19 cellular contexts compared by ENCODE assay signal in genomic region chr21:19461481-19462205, GRCh38.
DNase-seq lines count a peak whose midpoint lies in the region; TF ChIP-seq lines count a peak whose summit lies in the region.
"Had no signal": no experiment of that assay in that cellular context is flagged by ENCODE, and none has a peak within 500 bp of the region (broad histone marks: within the 10 kb centered on the region; RNA-seq: fewer than 3 reads in every experiment).

No MANE protein-coding gene starts in this region.

- H3K4me1 ChIP-seq in OCI-LY3 (ENCODE audit: low read length) (peaks cover 15% of the 10 kb centered on the region), prostate gland (replicated peaks) (no peaks in the 10 kb centered on the region)

- peak overlapping the region; percentile 70; the same call in 1 of the 2 replicates for H2AFZ ChIP-seq in OCI-LY3 (ENCODE audit: low read depth, low read length)

- H3K4me3 ChIP-seq in OCI-LY3 (ENCODE audit: low read length) (no peak overlapping the region), choroid plexus epithelial cell (ENCODE audit: low read depth, low read length) (no peak overlapping the region), prostate gland (no peak overlapping the region)

- H4K20me1 ChIP-seq in OCI-LY3 (ENCODE audit: insufficient read depth, low read length) = no peaks in the 10 kb centered on the region

- no peak for TF ChIP-seq CTCF in OCI-LY3 (IDR thresholded peaks at IDR 0.05; ENCODE audit: low read depth, low read length)
- no peak for TF ChIP-seq CTCF in choroid plexus epithelial cell (conservative IDR thresholded peaks at IDR 0.05; ENCODE audit: low read depth, low read length)
- TF ChIP-seq CTCF in mesothelial cell of epicardium (IDR thresholded peaks at IDR 0.05; ENCODE audit: unreplicated experiment) = no peak
- no peak for TF ChIP-seq CTCF in prostate gland (IDR thresholded peaks at IDR 0.05)

- H3K4me3 Mint-ChIP-seq in mesothelial cell of epicardium = no peak overlapping the region
- H3K4me3 Mint-ChIP-seq: CD8-positive, alpha-beta memory T cell had no signal

- peaks cover 20% of the 10 kb centered on the region for H3K4me1 Mint-ChIP-seq in mesothelial cell of epicardium
- H3K4me1 Mint-ChIP-seq: CD8-positive, alpha-beta memory T cell had no signal

- no peaks in the 10 kb centered on the region for H3K36me3 Mint-ChIP-seq in mesothelial cell of epicardium
- H3K36me3 Mint-ChIP-seq: CD8-positive, alpha-beta memory T cell had no signal

- peak overlapping the region; percentile 9; the same call in 1 of the 2 replicates for H3K4me2 ChIP-seq in OCI-LY3 (ENCODE audit: low read length)

- no peaks in the 10 kb centered on the region for H3K9me3 ChIP-seq in OCI-LY3 (ENCODE audit: insufficient read depth, low read length)
- H3K9me3 ChIP-seq in prostate gland = no peaks in the 10 kb centered on the region

- H3K27me3 ChIP-seq in OCI-LY3 (ENCODE audit: low read depth, low read length) = no peaks in the 10 kb centered on the region
- H3K27me3 ChIP-seq in prostate gland (replicated peaks; ENCODE audit: insufficient read depth) = no peaks in the 10 kb centered on the region

- H3K27ac ChIP-seq in OCI-LY3 (ENCODE audit: low read length) (no peak overlapping the region), prostate gland (no peak overlapping the region)
- H3K27ac ChIP-seq: C4-2B had no signal

- TF ChIP-seq POLR2A in prostate gland (IDR thresholded peaks at IDR 0.05) = no peak

- intact Hi-C loops in prostate gland (cut with DNase I) = no loop called here

- H3K27ac Mint-ChIP-seq in mesothelial cell of epicardium = peak overlapping the region; percentile 71

- H3K36me3 ChIP-seq in OCI-LY3 (replicated peaks; ENCODE audit: low read depth, low read length) (peaks cover 3% of the 10 kb centered on the region), prostate gland (no peaks in the 10 kb centered on the region)

- DNase-seq in Caki2 (ENCODE audit: low read depth) = peak; percentile 89
- DNase-seq in choroid plexus epithelial cell (ENCODE audit: low read depth) = peak; percentile 84
- no peak for DNase-seq in mesothelial cell of epicardium (ENCODE audit: low spot score in 2 of 2, unreplicated experiment in 2 of 2)
- no peak for DNase-seq in NCI-H1694 (lab: John Stamatoyannopoulos, UW)
- no peak for DNase-seq in activated CD4-positive, alpha-beta T cell treated with anti-CD3 and anti-CD28 coated beads, Interleukin-2, amount 50 U/mL, for 48 hours
- no peak for DNase-seq in prostate gland (ENCODE audit: low spot score)
- DNase-seq: CD8-positive, alpha-beta memory T cell; DMS53; GDM1; H7; NCI-H1092 treated with DMSO at 0.1 percent for 48 hours; NCI-H1436 treated with DMSO at 0.1 percent for 48 hours; NCI-H2029; NCI-H2171 treated with DMSO at 0.1 percent for 48 hours; NCI-H446; NCI-H526; OCI-M1 had no signal

- WGBS in prostate gland = 73% methylated on average over 8 of the region's 8 CpGs

- no peak overlapping the region for H3K9ac ChIP-seq in OCI-LY3 (ENCODE audit: low read length)

- in situ Hi-C loops in Caki2 (cut with HindIII; ENCODE audit: low pct_unique_long_range_greater_than_20kb, low sequenced_read_pairs) = no loop called here

- no peaks in the 10 kb centered on the region for H3K79me2 ChIP-seq in OCI-LY3 (ENCODE audit: low read length)

- peaks cover 6% of the 10 kb centered on the region for H3K9me3 Mint-ChIP-seq in mesothelial cell of epicardium

- H3K27me3 Mint-ChIP-seq in mesothelial cell of epicardium (ENCODE audit: low read depth) = no peaks in the 10 kb centered on the region
- H3K27me3 Mint-ChIP-seq: CD8-positive, alpha-beta memory T cell had no signal

Comparison
In these comparisons a context has a peak if more than half of its experiments do, and no peak if none do; other contexts are left out.
1. DNase-seq: peak in Caki2 (single experiment) and choroid plexus epithelial cell (single experiment); none in mesothelial cell of epicardium (0 of 2), NCI-H1694 (single experiment), activated CD4-positive, alpha-beta T cell treated with anti-CD3 and anti-CD28 coated beads, Interleukin-2, amount 50 U/mL, for 48 hours (0 of 2) and prostate gland (single experiment).